Comparison of ENCODE assay signal across 7 cellular contexts in genomic region chr14:106626942-106627588, GRCh38.
DNase-seq lines count a peak whose midpoint lies in the region; ATAC-seq and TF ChIP-seq lines count a peak whose summit lies in the region.
"Not testable (repeated sequence)": the region's sequence is repeated elsewhere in the genome, so short reads cannot be mapped to it uniquely, and the experiment has no call there.

No MANE protein-coding gene starts in this region.

- not testable (repeated sequence) for H3K4me1 Mint-ChIP-seq in activated naive CD4-positive, alpha-beta T cell treated with anti-CD3 and anti-CD28 coated beads for 36 hours (ENCODE audit: low read depth)

- not testable (repeated sequence) for H3K36me3 Mint-ChIP-seq in activated naive CD4-positive, alpha-beta T cell treated with anti-CD3 and anti-CD28 coated beads for 36 hours (ENCODE audit: low read depth)

- H3K9ac ChIP-seq in OCI-LY1 (ENCODE audit: low read length), result not testable (repeated sequence)

- peak; percentile 84 for TF ChIP-seq CTCF in GM12874 (IDR thresholded peaks at IDR 0.05; ENCODE audit: insufficient read depth, low read depth, low read length)
- peak; percentile 58; the same call in 1 of the 2 replicates for TF ChIP-seq CTCF in OCI-LY1 (IDR thresholded peaks at IDR 0.05; ENCODE audit: low read length)

- not testable (repeated sequence) for H2AFZ ChIP-seq in OCI-LY1 (ENCODE audit: low read length)

- H3K9me2 ChIP-seq in OCI-LY1 (ENCODE audit: low read depth, low read length), result not testable (repeated sequence)

- H3F3A ChIP-seq in OCI-LY1 (ENCODE audit: insufficient read depth, low read length), result not testable (repeated sequence)

- H3K4me1 ChIP-seq in OCI-LY1 (ENCODE audit: insufficient read depth, low read length, severe bottlenecking), result not testable (repeated sequence)

- H3K4me2 ChIP-seq in OCI-LY1 (ENCODE audit: low read length), result not testable (repeated sequence)

- H3K27ac Mint-ChIP-seq in activated naive CD4-positive, alpha-beta T cell treated with anti-CD3 and anti-CD28 coated beads for 36 hours, result peak overlapping the region; percentile 73

- peak; percentile 56 for ATAC-seq in left colon

- not testable (repeated sequence) for H3K27me3 ChIP-seq in OCI-LY1 (ENCODE audit: insufficient read depth, low read length)

- not testable (repeated sequence) for H3K9me3 ChIP-seq in OCI-LY1 (ENCODE audit: low read length)

- DNase-seq in M059J (ENCODE audit: low read depth), result peak; percentile 0
- peak; percentile 46 to 75 for DNase-seq in activated CD4-positive, alpha-beta T cell treated with anti-CD3 and anti-CD28 coated beads for 4 hours
- peak; percentile 80 for DNase-seq in activated naive CD4-positive, alpha-beta T cell treated with anti-CD3 and anti-CD28 coated beads for 36 hours
- DNase-seq in left colon, result peak; percentile 31 to 61
- peak; percentile 62 for DNase-seq in stimulated activated CD4-positive, alpha-beta T cell treated with anti-CD3 and anti-CD28 coated beads, Interleukin-4, amount 100 ng/mL, for 24 hours

- H3K27me3 Mint-ChIP-seq in activated naive CD4-positive, alpha-beta T cell treated with anti-CD3 and anti-CD28 coated beads for 36 hours (ENCODE audit: low read depth), result peaks cover 22% of the 10 kb centered on the region

- intact Hi-C loops in activated naive CD4-positive, alpha-beta T cell treated with anti-CD3 and anti-CD28 coated beads for 36 hours (cut with micrococcal nuclease); left colon (cut with DNase I, micrococcal nuclease): not testable (repeated sequence)

- H3K27ac ChIP-seq in OCI-LY1 (ENCODE audit: low read depth, low read length, poor library complexity, severe bottlenecking), result not testable (repeated sequence)

- H3K36me3 ChIP-seq in OCI-LY1 (ENCODE audit: insufficient read depth, low read length), result not testable (repeated sequence)

- not testable (repeated sequence) for H3K79me2 ChIP-seq in OCI-LY1 (ENCODE audit: insufficient read depth, low read length)

- H3K4me3 ChIP-seq in OCI-LY1 (ENCODE audit: low read depth, low read length, poor library complexity, severe bottlenecking), result not testable (repeated sequence)

- H4K20me1 ChIP-seq in OCI-LY1 (ENCODE audit: insufficient read depth, low read length), result not testable (repeated sequence)

- not testable (repeated sequence) for H3K9me3 Mint-ChIP-seq in activated naive CD4-positive, alpha-beta T cell treated with anti-CD3 and anti-CD28 coated beads for 36 hours

- H3K4me3 Mint-ChIP-seq in activated naive CD4-positive, alpha-beta T cell treated with anti-CD3 and anti-CD28 coated beads for 36 hours, result peak overlapping the region; percentile 60

- CTCF ChIA-PET in activated naive CD4-positive, alpha-beta T cell treated with anti-CD3 and anti-CD28 coated beads for 36 hours (lab: Charles Lee), result interaction anchor here (0.7 to 1.4 kb wide), 6 partner anchors 8 to 49 kb away, joined by 3 to 10 read pairs (median 4); no protein-coding TSS in a partner anchor

Comparison
In these comparisons a context has a peak if more than half of its experiments do, and no peak if none do; other contexts are left out.
1. DNase-seq: peak in every context shown above with its lines; median percentile 80 in activated naive CD4-positive, alpha-beta T cell treated with anti-CD3 and anti-CD28 coated beads for 36 hours; 62 in stimulated activated CD4-positive, alpha-beta T cell treated with anti-CD3 and anti-CD28 coated beads, Interleukin-4, amount 100 ng/mL, for 24 hours; 60 in activated CD4-positive, alpha-beta T cell treated with anti-CD3 and anti-CD28 coated beads for 4 hours; 46 in left colon; 0 in M059J.